Comparison of ENCODE assay signal across 10 cellular contexts in the genomic region with DNA sequence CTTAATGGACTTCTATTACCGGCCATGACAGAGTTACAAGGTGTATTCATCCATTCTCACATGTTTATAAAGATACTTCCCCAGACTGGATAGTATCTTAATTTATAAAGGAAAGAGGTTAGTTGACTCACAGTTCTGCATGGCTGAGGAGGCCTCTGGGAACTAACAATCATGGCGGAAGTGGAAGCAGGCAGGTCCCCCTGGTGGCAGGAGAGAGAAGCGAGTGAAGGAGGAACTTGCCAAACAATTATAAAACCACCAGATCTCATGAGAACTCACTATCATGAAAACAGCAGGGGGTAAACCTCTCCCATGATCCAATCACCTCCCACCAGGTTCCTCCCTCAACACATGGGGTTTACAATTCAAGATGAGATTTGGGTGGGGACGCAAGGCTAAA.
DNase-seq lines count a peak whose midpoint lies in the region; ATAC-seq and TF ChIP-seq lines count a peak whose summit lies in the region.
"Had no signal": no experiment of that assay in that cellular context is flagged by ENCODE, and none has a peak within 500 bp of the region (broad histone marks: within the 10 kb centered on the region; RNA-seq: fewer than 3 reads in every experiment).

No MANE protein-coding gene starts in this region.

- no peaks in the 10 kb centered on the region for H3K9me3 ChIP-seq in Loucy (ENCODE audit: insufficient read depth, low read depth, low read length)

- no peak overlapping the region for H3K4me2 ChIP-seq in Loucy (ENCODE audit: low read depth, low read length, poor library complexity, severe bottlenecking)

- no peaks in the 10 kb centered on the region for H3K27me3 ChIP-seq in Loucy (ENCODE audit: insufficient read depth, low read length, poor library complexity, severe bottlenecking)

- no peaks in the 10 kb centered on the region for H3K9me2 ChIP-seq in Loucy (replicated peaks; ENCODE audit: low read depth, low read length)

- ATAC-seq in GM21390 (IDR thresholded peaks at IDR 0.05; ENCODE audit: unreplicated experiment), result peak; percentile 70

- H3K4me3 ChIP-seq in Loucy (ENCODE audit: low read length, poor library complexity, severe bottlenecking) (no peak overlapping the region), fibroblast of mammary gland (ENCODE audit: control insufficient read depth, low read depth, low read length) (no peak overlapping the region)

- H3K9me3 Mint-ChIP-seq in activated T-helper 2 cell treated with anti-CD3 and anti-CD28 coated beads, Interferon-gamma antibody, Interleukin-2, Interleukin-4, amounts not matched to agents 10 μg/mL and 5 μg/mL and 100 μg/mL, durations not matched to agents 14 hours and 24 hours and 36 hours, result no peaks in the 10 kb centered on the region
- no peaks in the 10 kb centered on the region for H3K9me3 Mint-ChIP-seq in activated T-helper 1 cell treated with anti-CD3 and anti-CD28 coated beads, Interleukin-12 subunit alpha, Interleukin-12 subunit beta, Interleukin-2, Interleukin-4 antibody, amounts not matched to agents 30 ng/mL and 10 ng/mL and 1 ng/mL, durations not matched to agents 14 hours and 24 hours and 36 hours
- H3K9me3 Mint-ChIP-seq: activated naive CD4-positive, alpha-beta T cell treated with anti-CD3 and anti-CD28 coated beads, Interleukin-2, amount 50 U/mL, for 24 hours had no signal

- no peaks in the 10 kb centered on the region for H4K20me1 ChIP-seq in Loucy (ENCODE audit: insufficient read depth, low read length, poor library complexity, severe bottlenecking)

- TF ChIP-seq CTCF in Loucy (conservative IDR thresholded peaks at IDR 0.05; ENCODE audit: low read length), result peak; percentile 49
- TF ChIP-seq CTCF in fibroblast of mammary gland (conservative IDR thresholded peaks at IDR 0.05; ENCODE audit: control insufficient read depth, insufficient read depth, low read depth, low read length), result peak; percentile 39

- no peaks in the 10 kb centered on the region for H3K4me1 ChIP-seq in Loucy (ENCODE audit: insufficient read depth, low read length, poor library complexity, severe bottlenecking)

- no peaks in the 10 kb centered on the region for H3K4me1 Mint-ChIP-seq in activated T-helper 2 cell treated with anti-CD3 and anti-CD28 coated beads, Interferon-gamma antibody, Interleukin-2, Interleukin-4, amounts not matched to agents 10 μg/mL and 5 μg/mL and 100 μg/mL, durations not matched to agents 14 hours and 24 hours and 36 hours (ENCODE audit: low read depth)
- no peaks in the 10 kb centered on the region for H3K4me1 Mint-ChIP-seq in activated T-helper 1 cell treated with anti-CD3 and anti-CD28 coated beads, Interleukin-12 subunit alpha, Interleukin-12 subunit beta, Interleukin-2, Interleukin-4 antibody, amounts not matched to agents 30 ng/mL and 10 ng/mL and 1 ng/mL, durations not matched to agents 14 hours and 24 hours and 36 hours (ENCODE audit: low read depth)
- H3K4me1 Mint-ChIP-seq: activated naive CD4-positive, alpha-beta T cell treated with anti-CD3 and anti-CD28 coated beads, Interleukin-2, amount 50 U/mL, for 24 hours had no signal

- no peaks in the 10 kb centered on the region for H3K36me3 ChIP-seq in Loucy (ENCODE audit: insufficient read depth, low read length)

- no peak overlapping the region for H3K4me3 Mint-ChIP-seq in activated T-helper 2 cell treated with anti-CD3 and anti-CD28 coated beads, Interferon-gamma antibody, Interleukin-2, Interleukin-4, amounts not matched to agents 10 μg/mL and 5 μg/mL and 100 μg/mL, durations not matched to agents 14 hours and 24 hours and 36 hours (ENCODE audit: low read depth)
- H3K4me3 Mint-ChIP-seq in activated T-helper 1 cell treated with anti-CD3 and anti-CD28 coated beads, Interleukin-12 subunit alpha, Interleukin-12 subunit beta, Interleukin-2, Interleukin-4 antibody, amounts not matched to agents 30 ng/mL and 10 ng/mL and 1 ng/mL, durations not matched to agents 14 hours and 24 hours and 36 hours, result no peak overlapping the region
- H3K4me3 Mint-ChIP-seq: activated naive CD4-positive, alpha-beta T cell treated with anti-CD3 and anti-CD28 coated beads, Interleukin-2, amount 50 U/mL, for 24 hours had no signal

- no peaks in the 10 kb centered on the region for H3K79me2 ChIP-seq in Loucy (ENCODE audit: insufficient read depth, low read length)

- no peaks in the 10 kb centered on the region for H3K27me3 Mint-ChIP-seq in activated T-helper 2 cell treated with anti-CD3 and anti-CD28 coated beads, Interferon-gamma antibody, Interleukin-2, Interleukin-4, amounts not matched to agents 10 μg/mL and 5 μg/mL and 100 μg/mL, durations not matched to agents 14 hours and 24 hours and 36 hours (ENCODE audit: low read depth)
- H3K27me3 Mint-ChIP-seq in activated T-helper 1 cell treated with anti-CD3 and anti-CD28 coated beads, Interleukin-12 subunit alpha, Interleukin-12 subunit beta, Interleukin-2, Interleukin-4 antibody, amounts not matched to agents 30 ng/mL and 10 ng/mL and 1 ng/mL, durations not matched to agents 14 hours and 24 hours and 36 hours (ENCODE audit: insufficient read depth), result peaks cover 3% of the 10 kb centered on the region
- H3K27me3 Mint-ChIP-seq: activated naive CD4-positive, alpha-beta T cell treated with anti-CD3 and anti-CD28 coated beads, Interleukin-2, amount 50 U/mL, for 24 hours had no signal

- intact Hi-C loops in activated T-helper 2 cell treated with anti-CD3 and anti-CD28 coated beads, Interferon-gamma antibody, Interleukin-2, Interleukin-4, amounts not matched to agents 10 μg/mL and 5 μg/mL and 100 μg/mL, durations not matched to agents 14 hours and 24 hours and 36 hours (cut with micrococcal nuclease), result loop anchor here (5.0 kb wide), 1 partner anchor 652 kb away; no protein-coding TSS in a partner anchor
- intact Hi-C loops in activated T-helper 1 cell treated with anti-CD3 and anti-CD28 coated beads, Interleukin-12 subunit alpha, Interleukin-12 subunit beta, Interleukin-2, Interleukin-4 antibody, amounts not matched to agents 30 ng/mL and 10 ng/mL and 1 ng/mL, durations not matched to agents 14 hours and 24 hours and 36 hours (cut with micrococcal nuclease), result loop anchor here (5.0 kb wide), 1 partner anchor 652 kb away; no protein-coding TSS in a partner anchor

- no peaks in the 10 kb centered on the region for H3K36me3 Mint-ChIP-seq in activated T-helper 2 cell treated with anti-CD3 and anti-CD28 coated beads, Interferon-gamma antibody, Interleukin-2, Interleukin-4, amounts not matched to agents 10 μg/mL and 5 μg/mL and 100 μg/mL, durations not matched to agents 14 hours and 24 hours and 36 hours (ENCODE audit: low read depth)
- H3K36me3 Mint-ChIP-seq in activated T-helper 1 cell treated with anti-CD3 and anti-CD28 coated beads, Interleukin-12 subunit alpha, Interleukin-12 subunit beta, Interleukin-2, Interleukin-4 antibody, amounts not matched to agents 30 ng/mL and 10 ng/mL and 1 ng/mL, durations not matched to agents 14 hours and 24 hours and 36 hours (ENCODE audit: low read depth), result no peaks in the 10 kb centered on the region
- H3K36me3 Mint-ChIP-seq: activated naive CD4-positive, alpha-beta T cell treated with anti-CD3 and anti-CD28 coated beads, Interleukin-2, amount 50 U/mL, for 24 hours had no signal

- no peak overlapping the region for H3K9ac ChIP-seq in Loucy (ENCODE audit: low read depth, low read length, poor library complexity, severe bottlenecking)

- DNase-seq in ELF-1 (ENCODE audit: low read depth, low spot score) (peak; percentile 34), fibroblast of mammary gland (ENCODE audit: low read depth) (peak; percentile 19), NCI-H2029 (lab: John Stamatoyannopoulos, UW) (no peak), GM19238 (ENCODE audit: insufficient read length, low spot score) (no peak)
- no peak for DNase-seq in activated T-helper 2 cell treated with anti-CD3 and anti-CD28 coated beads, Interferon-gamma antibody, Interleukin-2, Interleukin-4, amounts not matched to agents 10 μg/mL and 5 μg/mL and 100 μg/mL, durations not matched to agents 14 hours and 24 hours and 36 hours (ENCODE audit: low spot score)
- DNase-seq in activated T-helper 1 cell treated with anti-CD3 and anti-CD28 coated beads, Interleukin-12 subunit alpha, Interleukin-12 subunit beta, Interleukin-2, Interleukin-4 antibody, amounts not matched to agents 30 ng/mL and 10 ng/mL and 1 ng/mL, durations not matched to agents 14 hours and 24 hours and 36 hours (ENCODE audit: low spot score), result no peak
- DNase-seq: islet precursor cell had no signal

- no peak overlapping the region for H3K27ac Mint-ChIP-seq in activated T-helper 2 cell treated with anti-CD3 and anti-CD28 coated beads, Interferon-gamma antibody, Interleukin-2, Interleukin-4, amounts not matched to agents 10 μg/mL and 5 μg/mL and 100 μg/mL, durations not matched to agents 14 hours and 24 hours and 36 hours
- no peak overlapping the region for H3K27ac Mint-ChIP-seq in activated T-helper 1 cell treated with anti-CD3 and anti-CD28 coated beads, Interleukin-12 subunit alpha, Interleukin-12 subunit beta, Interleukin-2, Interleukin-4 antibody, amounts not matched to agents 30 ng/mL and 10 ng/mL and 1 ng/mL, durations not matched to agents 14 hours and 24 hours and 36 hours
- H3K27ac Mint-ChIP-seq: activated naive CD4-positive, alpha-beta T cell treated with anti-CD3 and anti-CD28 coated beads, Interleukin-2, amount 50 U/mL, for 24 hours had no signal

- no peaks in the 10 kb centered on the region for H3F3A ChIP-seq in Loucy (ENCODE audit: low read depth)

- H2AFZ ChIP-seq in Loucy (ENCODE audit: low read length), result no peak overlapping the region

Comparison
In these comparisons a context has a peak if more than half of its experiments do, and no peak if none do; other contexts are left out.
1. DNase-seq: peak in ELF-1 (single experiment) and fibroblast of mammary gland (single experiment); none in NCI-H2029 (single experiment), activated T-helper 2 cell treated with anti-CD3 and anti-CD28 coated beads, Interferon-gamma antibody, Interleukin-2, Interleukin-4, amounts not matched to agents 10 μg/mL and 5 μg/mL and 100 μg/mL, durations not matched to agents 14 hours and 24 hours and 36 hours (single experiment), activated T-helper 1 cell treated with anti-CD3 and anti-CD28 coated beads, Interleukin-12 subunit alpha, Interleukin-12 subunit beta, Interleukin-2, Interleukin-4 antibody, amounts not matched to agents 30 ng/mL and 10 ng/mL and 1 ng/mL, durations not matched to agents 14 hours and 24 hours and 36 hours (single experiment) and GM19238 (single experiment).